Comparison of ENCODE assay signal across 16 cellular contexts in the genomic region with DNA sequence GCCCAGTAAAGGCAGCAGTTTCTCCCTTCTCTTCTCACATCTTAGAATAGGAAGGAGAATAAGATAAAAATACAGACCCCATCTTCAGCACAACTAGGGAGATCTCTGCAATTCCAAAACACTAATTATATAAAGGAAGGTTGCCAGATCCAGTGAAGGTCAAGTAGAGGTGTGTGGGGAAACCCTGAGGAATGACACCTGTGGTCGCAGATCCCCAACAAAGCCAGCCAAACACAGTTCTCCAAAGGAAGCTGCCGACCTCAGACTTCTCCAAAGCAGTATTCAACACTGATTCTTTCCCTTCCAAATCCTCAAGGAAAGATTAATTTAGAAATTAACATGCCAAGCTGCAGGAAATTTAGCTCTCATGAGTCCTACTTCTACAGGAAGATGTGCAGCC.
DNase-seq lines count a peak whose midpoint lies in the region; ATAC-seq and TF ChIP-seq lines count a peak whose summit lies in the region.
"Had no signal": no experiment of that assay in that cellular context is flagged by ENCODE, and none has a peak within 500 bp of the region (broad histone marks: within the 10 kb centered on the region; RNA-seq: fewer than 3 reads in every experiment).

No MANE protein-coding gene starts in this region.

- H3K79me2 ChIP-seq in GM23338 (replicated peaks; ENCODE audit: insufficient read depth), result peaks cover 33% of the 10 kb centered on the region; the same call in 1 of the 2 replicates

- no peaks in the 10 kb centered on the region for H3K27me3 ChIP-seq in GM23338 (ENCODE audit: insufficient read depth)

- peaks cover 40% of the 10 kb centered on the region for H3K4me1 ChIP-seq in GM23338 (ENCODE audit: insufficient read depth)

- no peaks in the 10 kb centered on the region for H3K27me3 Mint-ChIP-seq in activated T-cell treated with anti-CD3 and anti-CD28 coated beads, Interleukin-2, amount 50 U/mL, for 72 hours (ENCODE audit: low read depth)
- H3K27me3 Mint-ChIP-seq in GM23338 (ENCODE audit: insufficient read depth, low read depth, poor library complexity) (no peaks in the 10 kb centered on the region), chondrocyte (ENCODE audit: low read depth) (no peaks in the 10 kb centered on the region), HFFc6 (ENCODE audit: insufficient read depth) (no peaks in the 10 kb centered on the region)
- no peaks in the 10 kb centered on the region for H3K27me3 Mint-ChIP-seq in stimulated activated naive B cell treated with anti-CD40 and anti-IgM and Interleukin-4, amounts not matched to agents 10 μg/mL and 1 μg/mL and 100 μg/mL, for 72 hours
- H3K27me3 Mint-ChIP-seq: CD4-positive, alpha-beta memory T cell had no signal

- no peak overlapping the region for H3K4me3 ChIP-seq in GM23338

- H3K9me3 Mint-ChIP-seq in activated T-cell treated with anti-CD3 and anti-CD28 coated beads, Interleukin-2, amount 50 U/mL, for 72 hours, result no peaks in the 10 kb centered on the region
- H3K9me3 Mint-ChIP-seq in GM23338, result no peaks in the 10 kb centered on the region
- H3K9me3 Mint-ChIP-seq in chondrocyte (ENCODE audit: low read depth), result no peaks in the 10 kb centered on the region
- no peaks in the 10 kb centered on the region for H3K9me3 Mint-ChIP-seq in stimulated activated naive B cell treated with anti-CD40 and anti-IgM and Interleukin-4, amounts not matched to agents 10 μg/mL and 1 μg/mL and 100 μg/mL, for 72 hours
- no peaks in the 10 kb centered on the region for H3K9me3 Mint-ChIP-seq in HFFc6
- H3K9me3 Mint-ChIP-seq: CD4-positive, alpha-beta memory T cell had no signal

- no peak overlapping the region for H2AFZ ChIP-seq in GM23338

- no peaks in the 10 kb centered on the region for H3K36me3 Mint-ChIP-seq in activated T-cell treated with anti-CD3 and anti-CD28 coated beads, Interleukin-2, amount 50 U/mL, for 72 hours (ENCODE audit: insufficient read depth in 2 of 2)
- H3K36me3 Mint-ChIP-seq in GM23338 (ENCODE audit: low read depth) (no peaks in the 10 kb centered on the region), chondrocyte (ENCODE audit: low read depth) (no peaks in the 10 kb centered on the region), HFFc6 (ENCODE audit: low read depth) (no peaks in the 10 kb centered on the region)
- H3K36me3 Mint-ChIP-seq in stimulated activated naive B cell treated with anti-CD40 and anti-IgM and Interleukin-4, amounts not matched to agents 10 μg/mL and 1 μg/mL and 100 μg/mL, for 72 hours, result no peaks in the 10 kb centered on the region

- peak overlapping the region; percentile 48 for H3K27ac Mint-ChIP-seq in activated T-cell treated with anti-CD3 and anti-CD28 coated beads, Interleukin-2, amount 50 U/mL, for 72 hours
- H3K27ac Mint-ChIP-seq in GM23338 (0 out of 2 replicates have a peak overlapping the region, but pooled peaks have one; percentile 2), chondrocyte (ENCODE audit: unreplicated experiment) (peak overlapping the region; percentile 17), HFFc6 (no peak overlapping the region)
- peak overlapping the region; percentile 14 for H3K27ac Mint-ChIP-seq in stimulated activated naive B cell treated with anti-CD40 and anti-IgM and Interleukin-4, amounts not matched to agents 10 μg/mL and 1 μg/mL and 100 μg/mL, for 72 hours

- no peak for ATAC-seq in activated T-cell treated with anti-CD3 and anti-CD28 coated beads, Interleukin-2, amount 50 U/mL, for 72 hours (replicated peaks in 1 of 2)
- peak; percentile 63 for ATAC-seq in GM23338
- no peak for ATAC-seq in stimulated activated naive B cell treated with anti-CD40 and anti-IgM and Interleukin-4, amounts not matched to agents 10 μg/mL and 1 μg/mL and 100 μg/mL, for 72 hours (replicated peaks)
- ATAC-seq in GM21723 (IDR thresholded peaks at IDR 0.05; ENCODE audit: unreplicated experiment), result no peak

- TF ChIP-seq CTCF in GM23338 (conservative IDR thresholded peaks at IDR 0.05; ENCODE audit: low read depth in 2 of 2), result no peak
- no peak for TF ChIP-seq CTCF in chondrocyte (IDR thresholded peaks at IDR 0.05)
- no peak for TF ChIP-seq CTCF in HFFc6 (IDR thresholded peaks at IDR 0.05)

- H3K36me3 ChIP-seq in GM23338 (ENCODE audit: insufficient read depth), result no peaks in the 10 kb centered on the region

- no peak for DNase-seq in activated T-cell treated with anti-CD3 and anti-CD28 coated beads, Interleukin-2, amount 50 U/mL, for 72 hours
- DNase-seq in activated T-cell treated with anti-CD3 and anti-CD28 coated beads for 4 hours, result no peak
- peak; percentile 41 for DNase-seq in GM23338 (ENCODE audit: low spot score)
- DNase-seq in chondrocyte (ENCODE audit: low spot score), result no peak
- DNase-seq in stimulated activated naive B cell treated with anti-CD40 and anti-IgM and Interleukin-4, amounts not matched to agents 10 μg/mL and 1 μg/mL and 100 μg/mL, for 72 hours, result no peak
- DNase-seq in SKM-1 treated with dmso at 0.1 percent for 144 hours (lab: John Stamatoyannopoulos, UW; ENCODE audit: unreplicated experiment), result no peak
- DNase-seq in HFFc6, result no peak
- DNase-seq: ACHN; CD4-positive, alpha-beta memory T cell; DMS153; DMS79 treated with DMSO at 0.1 percent for 48 hours; EL; GDM1 had no signal

- H3K4me3 Mint-ChIP-seq in activated T-cell treated with anti-CD3 and anti-CD28 coated beads, Interleukin-2, amount 50 U/mL, for 72 hours, result no peak overlapping the region
- H3K4me3 Mint-ChIP-seq in GM23338, result no peak overlapping the region
- no peak overlapping the region for H3K4me3 Mint-ChIP-seq in chondrocyte (ENCODE audit: unreplicated experiment)
- H3K4me3 Mint-ChIP-seq in stimulated activated naive B cell treated with anti-CD40 and anti-IgM and Interleukin-4, amounts not matched to agents 10 μg/mL and 1 μg/mL and 100 μg/mL, for 72 hours, result no peak overlapping the region
- H3K4me3 Mint-ChIP-seq in HFFc6, result no peak overlapping the region
- H3K4me3 Mint-ChIP-seq: CD4-positive, alpha-beta memory T cell had no signal

- H4K20me1 ChIP-seq in GM23338 (replicated peaks; ENCODE audit: insufficient read depth), result no peaks in the 10 kb centered on the region

- no peaks in the 10 kb centered on the region for H3K9me2 ChIP-seq in GM23338 (ENCODE audit: insufficient read depth)

- H3K27ac ChIP-seq in GM23338 (ENCODE audit: low read depth), result no peak overlapping the region; the same call in 1 of the 2 replicates
- H3K27ac ChIP-seq: 22Rv1, C4-2B had no signal

- no peaks in the 10 kb centered on the region for H3F3A ChIP-seq in GM23338 (replicated peaks; ENCODE audit: low read depth)

- H3K4me2 ChIP-seq in GM23338, result no peak overlapping the region

- no peaks in the 10 kb centered on the region for H3K4me1 Mint-ChIP-seq in activated T-cell treated with anti-CD3 and anti-CD28 coated beads, Interleukin-2, amount 50 U/mL, for 72 hours (ENCODE audit: low read depth)
- peaks cover 30% of the 10 kb centered on the region; the same call in 2 of the 3 replicates for H3K4me1 Mint-ChIP-seq in GM23338
- H3K4me1 Mint-ChIP-seq in chondrocyte (ENCODE audit: low read depth), result peaks cover 27% of the 10 kb centered on the region
- H3K4me1 Mint-ChIP-seq in stimulated activated naive B cell treated with anti-CD40 and anti-IgM and Interleukin-4, amounts not matched to agents 10 μg/mL and 1 μg/mL and 100 μg/mL, for 72 hours, result peaks cover 4 to 7% of the 10 kb centered on the region in 2 donors
- H3K4me1 Mint-ChIP-seq in HFFc6 (ENCODE audit: low read depth), result peaks cover 53% of the 10 kb centered on the region

TF ChIP-seq in GM23338, 12 proteins besides CTCF, POLR2A, EP300 and RAD21 (continues in another document):
- TF ChIP-seq ZNF331 (CRISPR knock-in tag; IDR thresholded peaks at IDR 0.05; ENCODE audit: low read depth), result no peak
